9 cellular contexts compared by ENCODE assay signal in genomic region chr17:49035470-49036269, GRCh38. TPM values are rescaled to one million over a fixed set of nuclear protein-coding genes. Genes with fewer than 3 reads are reported as not detected.
DNase-seq lines count a peak whose midpoint lies in the region; ATAC-seq and TF ChIP-seq lines count a peak whose summit lies in the region.
"Had no signal": no experiment of that assay in that cellular context is flagged by ENCODE, and none has a peak within 500 bp of the region (broad histone marks: within the 10 kb centered on the region; RNA-seq: fewer than 3 reads in every experiment).

No MANE protein-coding gene starts in this region.

- no peak for ATAC-seq in activated naive CD8-positive, alpha-beta T cell treated with anti-CD3 and anti-CD28 coated beads, Interleukin-2, amount 50 U/mL, for 24 hours
- ATAC-seq in GM19035 (IDR thresholded peaks at IDR 0.05; ENCODE audit: unreplicated experiment) (no peak), HG02938 (IDR thresholded peaks at IDR 0.05; ENCODE audit: unreplicated experiment) (no peak)

- peak overlapping the region; percentile 49 for H3K27ac ChIP-seq in 22Rv1

- H3K27ac Mint-ChIP-seq in activated naive CD8-positive, alpha-beta T cell treated with anti-CD3 and anti-CD28 coated beads, Interleukin-2, amount 50 U/mL, for 24 hours, result no peak overlapping the region
- H3K27ac Mint-ChIP-seq: dendritic cell treated with granulocyte-macrophage colony-stimulating factor and Interleukin-4, amounts not matched to agents 40 ng/mL and 50 ng/mL, for 4 days had no signal

- no peak overlapping the region for H3K4me3 Mint-ChIP-seq in activated naive CD8-positive, alpha-beta T cell treated with anti-CD3 and anti-CD28 coated beads, Interleukin-2, amount 50 U/mL, for 24 hours
- H3K4me3 Mint-ChIP-seq: dendritic cell treated with granulocyte-macrophage colony-stimulating factor and Interleukin-4, amounts not matched to agents 40 ng/mL and 50 ng/mL, for 4 days had no signal

- TF ChIP-seq CTCF in 22Rv1 (IDR thresholded peaks at IDR 0.05) (peak; percentile 95), GM12872 (IDR thresholded peaks at IDR 0.05; ENCODE audit: insufficient read depth, low read depth, low read length) (peak; percentile 86)

- no peaks in the 10 kb centered on the region for H3K36me3 Mint-ChIP-seq in activated naive CD8-positive, alpha-beta T cell treated with anti-CD3 and anti-CD28 coated beads, Interleukin-2, amount 50 U/mL, for 24 hours (ENCODE audit: low read depth)

- H3K4me1 Mint-ChIP-seq in activated naive CD8-positive, alpha-beta T cell treated with anti-CD3 and anti-CD28 coated beads, Interleukin-2, amount 50 U/mL, for 24 hours, result no peaks in the 10 kb centered on the region

- DNase-seq in NCI-H460 (ENCODE audit: extremely low read depth, low read depth) (peak; percentile 33), iPS-NIHi7 (ENCODE audit: extremely low spot score) (peak; percentile 80)
- DNase-seq in activated naive CD8-positive, alpha-beta T cell treated with anti-CD3 and anti-CD28 coated beads, Interleukin-2, amount 50 U/mL, for 24 hours, result peak; percentile 51
- DNase-seq in stimulated activated CD8-positive, alpha-beta memory T cell treated with anti-CD3 and anti-CD28 coated beads, Interleukin-15, amount 100 ng/mL, for 24 hours (ENCODE audit: low read depth), result peak; percentile 11

- H3K27me3 Mint-ChIP-seq in activated naive CD8-positive, alpha-beta T cell treated with anti-CD3 and anti-CD28 coated beads, Interleukin-2, amount 50 U/mL, for 24 hours, result peaks cover 9% of the 10 kb centered on the region

- no peaks in the 10 kb centered on the region for H3K9me3 Mint-ChIP-seq in activated naive CD8-positive, alpha-beta T cell treated with anti-CD3 and anti-CD28 coated beads, Interleukin-2, amount 50 U/mL, for 24 hours

RNA-seq across cellular contexts. Expression of gene IGF2BP1, which starts 38.5 kb away (rescaled TPM):
- total RNA-seq in NCI-H460 (2014; rRNA removed; shearing (Covaris generic)), result 0.09 and 0.15 TPM in 2 replicates
- polyA plus RNA-seq in NCI-H460 (2014; cell fraction: nucleus; rRNA removed), result 0.06 and 0.56 TPM in 2 replicates

Comparison
In these comparisons a context has a peak if more than half of its experiments do, and no peak if none do; other contexts are left out.
1. DNase-seq: peak in every context shown above with its lines; median percentile 80 in iPS-NIHi7; 51 in activated naive CD8-positive, alpha-beta T cell treated with anti-CD3 and anti-CD28 coated beads, Interleukin-2, amount 50 U/mL, for 24 hours; 33 in NCI-H460; 11 in stimulated activated CD8-positive, alpha-beta memory T cell treated with anti-CD3 and anti-CD28 coated beads, Interleukin-15, amount 100 ng/mL, for 24 hours.